25 cellular contexts compared by ENCODE assay signal in genomic region chr14:103878180-103878579, GRCh38. TPM values are rescaled to one million over a fixed set of nuclear protein-coding genes. Genes with fewer than 3 reads are reported as not detected.
A peak's percentile ranks its signal among the peaks of the same experiment; 100 is the strongest.
DNase-seq lines count a peak whose midpoint lies in the region; ATAC-seq and TF ChIP-seq lines count a peak whose summit lies in the region.
"Had no signal": no experiment of that assay in that cellular context is flagged by ENCODE, and none has a peak within 500 bp of the region (broad histone marks: within the 10 kb centered on the region; RNA-seq: fewer than 3 reads in every experiment).

No MANE protein-coding gene starts in this region.

- TF ChIP-seq CTCF in cardiac muscle cell (IDR thresholded peaks at IDR 0.05; ENCODE audit: low read depth, low read length): no peak
- no peak for TF ChIP-seq CTCF in heart left ventricle (IDR thresholded peaks at IDR 0.05)
- no peak for TF ChIP-seq CTCF in 22Rv1 (IDR thresholded peaks at IDR 0.05)
- TF ChIP-seq CTCF in VCaP (conservative IDR thresholded peaks at IDR 0.05): no peak
- TF ChIP-seq CTCF in stomach (IDR thresholded peaks at IDR 0.05): no peak

- H3K4me3 ChIP-seq in cardiac muscle cell (no peak overlapping the region), heart left ventricle (no peak overlapping the region), stomach (no peak overlapping the region)
- H3K4me3 ChIP-seq: A549; BLaER1 treated with 17β-estradiol and CSF1 and Interleukin-3, amounts not matched to agents 10 nM and 100 nM; GM12878; GM23248 had no signal

- H3K4me1 ChIP-seq in cardiac muscle cell (ENCODE audit: low read depth): peaks cover 20% of the 10 kb centered on the region
- peaks cover 10 to 42% (median 37%) of the 10 kb centered on the region in 12 donors for H3K4me1 ChIP-seq in heart left ventricle
- peaks cover 39 to 55% (median 47%) of the 10 kb centered on the region in 4 donors for H3K4me1 ChIP-seq in stomach

- H3K36me3 ChIP-seq in cardiac muscle cell (no peaks in the 10 kb centered on the region), heart left ventricle (no peaks in the 10 kb centered on the region), stomach (no peaks in the 10 kb centered on the region)
- H3K36me3 ChIP-seq: BE2C; BLaER1 treated with 17β-estradiol and CSF1 and Interleukin-3, amounts not matched to agents 10 nM and 100 nM had no signal

- WGBS in heart left ventricle, 4 donors: 87 to 90% (median 89%) methylated on average over 9 to 11 of the region's 11 CpGs
- WGBS in stomach, 5 donors: 73 to 87% (median 85%) methylated on average over 11 of the region's 11 CpGs

- DNase-seq in cardiac muscle cell (ENCODE audit: low read depth in 1 of 2, low spot score in 1 of 2) (no peak), heart left ventricle (no peak), stomach (no peak), KG1 (lab: John Stamatoyannopoulos, UW) (no peak)
- DNase-seq: 8988T; ACHN; AML-193; BE2C; CD4-positive, alpha-beta T cell; CD8-positive, alpha-beta memory T cell; DMS 273 treated with DMSO at 0.1 percent for 48 hours; DMS79; EL; GDM1; GM23248; H7; HCEC 1CT had no signal

- no peak for ATAC-seq in heart left ventricle
- no peak for ATAC-seq in HG03196 (IDR thresholded peaks at IDR 0.05; ENCODE audit: unreplicated experiment)
- no peak for ATAC-seq in HG02642 (IDR thresholded peaks at IDR 0.05; ENCODE audit: poor library complexity, unreplicated experiment)
- ATAC-seq: A549, GM12878 had no signal

- no peaks in the 10 kb centered on the region for H3K9me3 ChIP-seq in cardiac muscle cell (ENCODE audit: low read depth)
- no peaks in the 10 kb centered on the region for H3K9me3 ChIP-seq in heart left ventricle
- H3K9me3 ChIP-seq in stomach: no peaks in the 10 kb centered on the region
- H3K9me3 ChIP-seq: A549; BE2C; BLaER1 treated with 17β-estradiol and CSF1 and Interleukin-3, amounts not matched to agents 10 nM and 100 nM had no signal

- TF ChIP-seq EP300 in stomach (IDR thresholded peaks at IDR 0.05): no peak

- intact Hi-C loops in heart left ventricle (cut with DNase I): no loop called here
- intact Hi-C loops in stomach (cut with DNase I; ENCODE audit: low total_unique reads): no loop called here

- H3K27ac ChIP-seq in cardiac muscle cell: peak overlapping the region; percentile 32
- H3K27ac ChIP-seq in heart left ventricle: no peak overlapping the region
- H3K27ac ChIP-seq in 22Rv1: peak overlapping the region; percentile 100
- H3K27ac ChIP-seq in VCaP: peak overlapping the region; percentile 99
- H3K27ac ChIP-seq in stomach: peak overlapping the region in 4 of 5 donors; percentile 55 to 97 (median 88)
- H3K27ac ChIP-seq: BLaER1 treated with 17β-estradiol and CSF1 and Interleukin-3, amounts not matched to agents 10 nM and 100 nM; GM23248 had no signal

- TF ChIP-seq POLR2A in heart left ventricle (IDR thresholded peaks at IDR 0.05) (no peak), stomach (IDR thresholded peaks at IDR 0.05) (no peak)

- H3K27me3 ChIP-seq in cardiac muscle cell (no peaks in the 10 kb centered on the region), heart left ventricle (peaks cover 0 to 7% (median 0%) of the 10 kb centered on the region in 9 donors), stomach (no peaks in the 10 kb centered on the region)
- H3K27me3 ChIP-seq: BE2C; BLaER1 treated with 17β-estradiol and CSF1 and Interleukin-3, amounts not matched to agents 10 nM and 100 nM had no signal

RNA-seq across cellular contexts. Expression of gene PPP1R13B, which starts 30.8 kb away (rescaled TPM):
- total RNA-seq in cardiac muscle cell (60.1 and 124 TPM in 2 replicates), heart left ventricle (10 to 100 TPM; 59.0 to 96.2 (median 78.1) TPM), stomach (10 to 100 TPM; 16.7 to 84.0 (median 28.1) TPM)
- polyA plus RNA-seq in cardiac muscle cell (88.5 and 113 TPM in 2 replicates), heart left ventricle (10 to 100 TPM; 27.5 to 47.6 TPM), stomach (10 to 100 TPM; 10.8 to 15.5 (median 12.7) TPM)

RNA-seq across cellular contexts. Expression of gene TDRD9, which starts 50.1 kb away (rescaled TPM):
- not detected in 2 replicates for total RNA-seq in cardiac muscle cell
- 0.31 TPM in 1 of 2 replicates, not detected in the other for polyA plus RNA-seq in cardiac muscle cell
- 1 to 10 TPM; 1.1 to 9.6 (median 2.1) TPM for total RNA-seq in heart left ventricle
- polyA plus RNA-seq in heart left ventricle: 1 to 10 TPM; 1.7 to 9.6 TPM
- total RNA-seq in stomach: 1 to 10 TPM in 3 of 5 donors, not detected in 2; 1.3 to 8.8 (median 2.6) TPM
- 1 to 10 TPM in 2 of 3 donors, under 1 TPM in 1; 0.85 to 3.7 (median 2.2) TPM for polyA plus RNA-seq in stomach
- total RNA-seq: GM12878, GM23248, H1, H7 had no signal
- polyA plus RNA-seq: GM23248, H1 had no signal

Comparison
In these comparisons a context has a peak if more than half of its experiments do, and no peak if none do; other contexts are left out.
1. H3K27ac ChIP-seq: peak in cardiac muscle cell (single experiment), 22Rv1 (single experiment), VCaP (single experiment) and stomach (4 of 5); none in heart left ventricle (0 of 12).